ENCODE assay signal across 22 cellular contexts in the genomic region with DNA sequence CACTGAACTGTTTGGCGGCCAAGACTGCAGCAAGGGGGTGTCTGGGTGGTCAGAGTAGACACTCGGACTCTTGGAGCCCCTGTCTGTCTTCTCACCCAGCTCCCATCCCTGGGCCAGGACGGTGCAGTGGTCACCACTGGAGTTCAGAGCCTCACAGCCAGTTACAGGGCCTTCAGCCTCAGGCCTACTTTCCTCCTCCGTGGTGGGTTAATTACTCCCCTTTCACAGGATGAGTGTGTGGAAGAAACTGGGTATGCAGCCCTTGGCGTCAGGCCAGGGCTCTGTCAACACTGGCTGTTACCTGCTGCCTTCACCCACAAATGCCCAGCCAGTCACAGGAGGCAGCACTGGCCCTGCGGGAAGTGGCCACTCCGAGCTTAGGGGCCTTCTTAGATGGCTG. TPM values are rescaled to one million over a fixed set of nuclear protein-coding genes. Genes with fewer than 3 reads are reported as not detected.
A peak's percentile ranks its signal among the peaks of the same experiment; 100 is the strongest.
DNase-seq lines count a peak whose midpoint lies in the region; ATAC-seq, FAIRE-seq and TF ChIP-seq lines count a peak whose summit lies in the region.
"Had no signal": no experiment of that assay in that cellular context is flagged by ENCODE, and none has a peak within 500 bp of the region (broad histone marks: within the 10 kb centered on the region; RNA-seq: fewer than 3 reads in every experiment).

No MANE protein-coding gene starts in this region.

- peaks cover 23% of the 10 kb centered on the region for H3K4me1 Mint-ChIP-seq in astrocyte (ENCODE audit: low read depth, unreplicated experiment)

- ATAC-seq in GM21360 (IDR thresholded peaks at IDR 0.05; ENCODE audit: unreplicated experiment) = no peak
- ATAC-seq: left colon, psoas muscle, upper lobe of right lung had no signal

- H3K4me1 ChIP-seq in BLaER1 = peaks cover 47% of the 10 kb centered on the region
- peaks cover 23% of the 10 kb centered on the region for H3K4me1 ChIP-seq in astrocyte (ENCODE audit: insufficient read depth, low read length)

- TF ChIP-seq CTCF in astrocyte (IDR thresholded peaks at IDR 0.05; ENCODE audit: insufficient read depth, low read depth, low read length) = no peak

- H4K20me1 ChIP-seq in BLaER1 (peaks cover 31% of the 10 kb centered on the region), astrocyte (ENCODE audit: insufficient read depth, low read length) (peaks cover 28% of the 10 kb centered on the region)

- no peak overlapping the region for H3K27ac Mint-ChIP-seq in astrocyte (ENCODE audit: unreplicated experiment)
- H3K27ac Mint-ChIP-seq: activated naive CD4-positive, alpha-beta T cell treated with anti-CD3 and anti-CD28 coated beads for 36 hours; nephron progenitor cell had no signal

- H3K27me3 Mint-ChIP-seq in astrocyte (ENCODE audit: low read depth, unreplicated experiment) = peaks cover 20% of the 10 kb centered on the region

- no peak for FAIRE-seq in astrocyte (lab: Jason Lieb, UNC)
- no peak for FAIRE-seq in frontal cortex (lab: Jason Lieb, UNC)

- peak overlapping the region; percentile 98; the same call in 1 of the 2 replicates for H3K9ac ChIP-seq in BLaER1
- no peak overlapping the region for H3K9ac ChIP-seq in astrocyte (ENCODE audit: low read length)

- no peaks in the 10 kb centered on the region for H3K9me3 ChIP-seq in BLaER1
- H3K9me3 ChIP-seq in astrocyte (ENCODE audit: insufficient read depth, low read depth, low read length) = no peaks in the 10 kb centered on the region
- H3K9me3 ChIP-seq: ascending aorta, BE2C, esophagus squamous epithelium, psoas muscle, upper lobe of right lung had no signal

- H3K27me3 ChIP-seq in BLaER1 = no peaks in the 10 kb centered on the region
- peaks cover 7% of the 10 kb centered on the region for H3K27me3 ChIP-seq in astrocyte (ENCODE audit: insufficient read depth, low read length)
- H3K27me3 ChIP-seq: ascending aorta, BE2C had no signal

- peaks cover 7% of the 10 kb centered on the region for H3K36me3 Mint-ChIP-seq in astrocyte (ENCODE audit: low read depth, unreplicated experiment)

- H3K4me2 ChIP-seq in BLaER1 = peak overlapping the region; percentile 90
- no peak overlapping the region for H3K4me2 ChIP-seq in astrocyte (ENCODE audit: low read length)
- H3K4me2 ChIP-seq: smooth muscle cell had no signal

- H3K79me2 ChIP-seq in astrocyte (ENCODE audit: insufficient read depth, low read length) = peaks cover 30% of the 10 kb centered on the region

- H3K27ac ChIP-seq in BLaER1 (peak overlapping the region; percentile 97), astrocyte (ENCODE audit: low read depth, low read length) (no peak overlapping the region)
- H3K27ac ChIP-seq: ascending aorta, esophagus squamous epithelium had no signal

- H3K4me3 ChIP-seq in BLaER1 (no peak overlapping the region; the same call in 1 of the 2 replicates), astrocyte (ENCODE audit: insufficient read depth, low read depth, low read length) (no peak overlapping the region)
- H3K4me3 ChIP-seq: ascending aorta, esophagus squamous epithelium, psoas muscle, smooth muscle cell, upper lobe of right lung had no signal

- H3K36me3 ChIP-seq in BLaER1 (peaks cover 24% of the 10 kb centered on the region), astrocyte (ENCODE audit: insufficient read depth, low read length) (peaks cover 12% of the 10 kb centered on the region)

- H3K9me3 Mint-ChIP-seq in astrocyte (ENCODE audit: unreplicated experiment) = no peaks in the 10 kb centered on the region
- H3K9me3 Mint-ChIP-seq: activated naive CD4-positive, alpha-beta T cell treated with anti-CD3 and anti-CD28 coated beads for 36 hours; nephron progenitor cell had no signal

- DNase-seq in NCI-H1092 treated with DMSO at 0.1 percent for 48 hours (lab: John Stamatoyannopoulos, UW) (peak; percentile 18), NCI-H1092 (lab: John Stamatoyannopoulos, UW) (no peak), NCI-H1105 treated with DMSO at 0.1 percent for 48 hours (lab: John Stamatoyannopoulos, UW) (peak; percentile 46), astrocyte (ENCODE audit: low read depth) (no peak), frontal cortex (ENCODE audit: low spot score in 2 of 2) (no peak)
- DNase-seq in activated naive CD4-positive, alpha-beta T cell treated with anti-CD3 and anti-CD28 coated beads, Interleukin-2, amount 50 U/mL, for 16 hours = no peak
- DNase-seq: activated CD4-positive, alpha-beta T cell treated with anti-CD3 and anti-CD28 coated beads, Interleukin-2, amount 50 U/mL, for 48 hours; activated naive CD4-positive, alpha-beta T cell treated with anti-CD3 and anti-CD28 coated beads for 36 hours; cerebellar nuclear complex; effector CD8-positive, alpha-beta T cell; esophagus squamous epithelium; MM.1S; nephron progenitor cell; psoas muscle; stimulated activated CD4-positive, alpha-beta T cell treated with anti-CD3 and anti-CD28 coated beads, Interleukin-4, amount 100 ng/mL, for 4 hours; upper lobe of right lung had no signal

- H2AFZ ChIP-seq in astrocyte (ENCODE audit: low read depth, low read length) = no peak overlapping the region

- peak overlapping the region; percentile 81 for H3K4me3 Mint-ChIP-seq in astrocyte (ENCODE audit: unreplicated experiment)

RNA-seq across cellular contexts. Expression of a gene that starts 1.8 kb away (rescaled TPM):
- total RNA-seq in astrocyte (98.9 and 107 TPM in 2 replicates), frontal cortex (20.4 TPM)

RNA-seq across cellular contexts. Expression of a gene that starts 18.0 kb away (rescaled TPM):
- total RNA-seq in astrocyte = 2.9 and 3.3 TPM in 2 replicates
- not detected for total RNA-seq in frontal cortex
- total RNA-seq: activated naive CD4-positive, alpha-beta T cell treated with anti-CD3 and anti-CD28 coated beads for 36 hours; ascending aorta; psoas muscle had no signal

RNA-seq across cellular contexts. Expression of a gene that starts 36.6 kb away (rescaled TPM):
- total RNA-seq in astrocyte (146 and 162 TPM in 2 replicates), frontal cortex (14.7 TPM)
- total RNA-seq: activated naive CD4-positive, alpha-beta T cell treated with anti-CD3 and anti-CD28 coated beads for 36 hours; ascending aorta; esophagus squamous epithelium; psoas muscle; upper lobe of right lung had no signal

RNA-seq across cellular contexts. Expression of a gene that starts 54.9 kb away (rescaled TPM):
- total RNA-seq in astrocyte (220 and 225 TPM in 2 replicates), frontal cortex (25.3 TPM)

Comparison
In these comparisons a context has a peak if more than half of its experiments do, and no peak if none do; other contexts are left out.
1. DNase-seq: peak in NCI-H1092 treated with DMSO at 0.1 percent for 48 hours (single experiment) and NCI-H1105 treated with DMSO at 0.1 percent for 48 hours (single experiment); none in NCI-H1092 (single experiment), astrocyte (single experiment), frontal cortex (0 of 2) and activated naive CD4-positive, alpha-beta T cell treated with anti-CD3 and anti-CD28 coated beads, Interleukin-2, amount 50 U/mL, for 16 hours (single experiment).